8 cellular contexts compared by ENCODE assay signal in genomic region chr16:5615868-5616642, GRCh38.
DNase-seq lines count a peak whose midpoint lies in the region; ATAC-seq lines count a peak whose summit lies in the region.

No MANE protein-coding gene starts in this region.

- no peaks in the 10 kb centered on the region for H3K36me3 Mint-ChIP-seq in activated T-cell treated with anti-CD3 and anti-CD28 coated beads, Interleukin-2, amount 50 U/mL, for 72 hours (ENCODE audit: insufficient read depth in 2 of 2)

- H3K27me3 Mint-ChIP-seq in activated T-cell treated with anti-CD3 and anti-CD28 coated beads, Interleukin-2, amount 50 U/mL, for 72 hours (ENCODE audit: low read depth), result peaks cover 17% of the 10 kb centered on the region

- H3K9me3 Mint-ChIP-seq in activated T-cell treated with anti-CD3 and anti-CD28 coated beads, Interleukin-2, amount 50 U/mL, for 72 hours, result no peaks in the 10 kb centered on the region

- H3K4me3 Mint-ChIP-seq in activated T-cell treated with anti-CD3 and anti-CD28 coated beads, Interleukin-2, amount 50 U/mL, for 72 hours, result no peak overlapping the region

- H3K4me1 Mint-ChIP-seq in activated T-cell treated with anti-CD3 and anti-CD28 coated beads, Interleukin-2, amount 50 U/mL, for 72 hours (ENCODE audit: low read depth), result no peaks in the 10 kb centered on the region

- DNase-seq in COR-L47 (lab: John Stamatoyannopoulos, UW) (peak; percentile 32), NCI-H2171 treated with DMSO at 0.1 percent for 48 hours (lab: John Stamatoyannopoulos, UW) (peak; percentile 23), hippocampal formation (lab: John Stamatoyannopoulos, UW) (peak; percentile 5 to 48), OCI-M2 (lab: John Stamatoyannopoulos, UW; ENCODE audit: unreplicated experiment) (no peak)
- peak; percentile 35 to 41 for DNase-seq in activated T-cell treated with anti-CD3 and anti-CD28 coated beads, Interleukin-2, amount 50 U/mL, for 72 hours
- peak; percentile 9 to 35 for DNase-seq in stimulated activated CD4-positive, alpha-beta T cell treated with anti-CD3 and anti-CD28 coated beads, Interleukin-12 subunit alpha, Interleukin-12 subunit beta, amount 100 ng/mL, for 24 hours (ENCODE audit: low read depth in 2 of 2)
- no peak for DNase-seq in effector CD8-positive, alpha-beta T cell (lab: John Stamatoyannopoulos, UW)

- ATAC-seq in GM19395 (IDR thresholded peaks at IDR 0.05; ENCODE audit: unreplicated experiment), result peak; percentile 72
- ATAC-seq in activated T-cell treated with anti-CD3 and anti-CD28 coated beads, Interleukin-2, amount 50 U/mL, for 72 hours (replicated peaks in 1 of 2), result peak; percentile 41 to 49

- no peak overlapping the region for H3K27ac Mint-ChIP-seq in activated T-cell treated with anti-CD3 and anti-CD28 coated beads, Interleukin-2, amount 50 U/mL, for 72 hours

Comparison
In these comparisons a context has a peak if more than half of its experiments do, and no peak if none do; other contexts are left out.
1. DNase-seq: peak in COR-L47 (single experiment), NCI-H2171 treated with DMSO at 0.1 percent for 48 hours (single experiment), activated T-cell treated with anti-CD3 and anti-CD28 coated beads, Interleukin-2, amount 50 U/mL, for 72 hours (2 of 2), hippocampal formation (2 of 2) and stimulated activated CD4-positive, alpha-beta T cell treated with anti-CD3 and anti-CD28 coated beads, Interleukin-12 subunit alpha, Interleukin-12 subunit beta, amount 100 ng/mL, for 24 hours (2 of 2); none in OCI-M2 (single experiment) and effector CD8-positive, alpha-beta T cell (single experiment).